ENCODE assay signal across 11 cellular contexts in genomic region chr19:2330255-2330631, GRCh38. TPM values are rescaled to one million over a fixed set of nuclear protein-coding genes. Genes with fewer than 3 reads are reported as not detected.
DNase-seq lines count a peak whose midpoint lies in the region; ATAC-seq and TF ChIP-seq lines count a peak whose summit lies in the region.
"Had no signal": no experiment of that assay in that cellular context is flagged by ENCODE, and none has a peak within 500 bp of the region (broad histone marks: within the 10 kb centered on the region; RNA-seq: fewer than 3 reads in every experiment).

No MANE protein-coding gene starts in this region.

- H3K4me3 Mint-ChIP-seq in T-helper 1 cell treated with Interleukin-12 subunit alpha and Interleukin-12 subunit beta and Interleukin-4 antibody, amounts not matched to agents 30 μg/mL and 1 μg/mL, for 36 hours: peak overlapping the region; percentile 88

- in situ Hi-C loops in gastrocnemius medialis (cut with MboI; ENCODE audit: low sequenced_read_pairs in 4 of 4): no loop called here

- no peak for ATAC-seq in gastrocnemius medialis
- ATAC-seq in HG03025 (IDR thresholded peaks at IDR 0.05; ENCODE audit: low FRiP score, unreplicated experiment): no peak
- no peak for ATAC-seq in HG03520 (IDR thresholded peaks at IDR 0.05; ENCODE audit: unreplicated experiment)

- DNase-seq in T-helper 1 cell (no peak), OCI-LY7 (ENCODE audit: low spot score) (no peak), dorsolateral prefrontal cortex (no peak), gastrocnemius medialis (no peak), MV-4-11 (lab: John Stamatoyannopoulos, UW) (no peak)
- DNase-seq: adrenal gland, NCI-H345 had no signal

- H3K27ac ChIP-seq in OCI-LY7 (ENCODE audit: low read depth, low read length, poor library complexity, severe bottlenecking): no peak overlapping the region
- H3K27ac ChIP-seq in dorsolateral prefrontal cortex: peak overlapping the region in 52 of 59 donors; percentile 66 to 94 (median 89)
- H3K27ac ChIP-seq in gastrocnemius medialis: peak overlapping the region; percentile 81 to 96 (median 91)
- H3K27ac ChIP-seq: adrenal gland, KMS-11 had no signal

- H3K9me2 ChIP-seq in OCI-LY7 (ENCODE audit: insufficient read depth, low read length): no peaks in the 10 kb centered on the region

- peaks cover 19% of the 10 kb centered on the region for H3K36me3 Mint-ChIP-seq in T-helper 1 cell treated with Interleukin-12 subunit alpha and Interleukin-12 subunit beta and Interleukin-4 antibody, amounts not matched to agents 30 μg/mL and 1 μg/mL, for 36 hours (ENCODE audit: low read depth)

- H3K9me3 ChIP-seq in OCI-LY7 (ENCODE audit: low read length): peaks cover 5% of the 10 kb centered on the region; the same call in 1 of the 2 replicates
- no peaks in the 10 kb centered on the region for H3K9me3 ChIP-seq in gastrocnemius medialis
- H3K9me3 ChIP-seq: adrenal gland had no signal

- no TSS peak for BruUV-seq in OCI-LY7 (replicated peaks; lab: Mats Ljungman, UMichigan)

- H3K4me1 ChIP-seq in OCI-LY7 (ENCODE audit: insufficient read depth, low read length, poor library complexity, severe bottlenecking) (peaks cover 71% of the 10 kb centered on the region), gastrocnemius medialis (peaks cover 58 to 60% of the 10 kb centered on the region in 2 donors)

- TF ChIP-seq CTCF in OCI-LY7 (conservative IDR thresholded peaks at IDR 0.05; ENCODE audit: low read length) (no peak), dorsolateral prefrontal cortex (IDR thresholded peaks at IDR 0.05 in 54 of 56, conservative IDR thresholded peaks at IDR 0.05 in 2 of 56; ENCODE audit: low read depth in 1 of 56, partially characterized antibody in 56 of 56) (no peak), gastrocnemius medialis (IDR thresholded peaks at IDR 0.05 in 4 of 5, conservative IDR thresholded peaks at IDR 0.05 in 1 of 5) (no peak)

- POLR2A ChIA-PET in OCI-LY7 (lab: Charles Lee): no interaction called here

- H3K36me3 ChIP-seq in OCI-LY7 (ENCODE audit: insufficient read depth, low read length) (peaks cover 39% of the 10 kb centered on the region), gastrocnemius medialis (no peaks in the 10 kb centered on the region)

- H3K79me2 ChIP-seq in OCI-LY7 (ENCODE audit: insufficient read depth, low read depth, low read length): peaks cover 79% of the 10 kb centered on the region

- peaks cover 51% of the 10 kb centered on the region for H3K4me1 Mint-ChIP-seq in T-helper 1 cell treated with Interleukin-12 subunit alpha and Interleukin-12 subunit beta and Interleukin-4 antibody, amounts not matched to agents 30 μg/mL and 1 μg/mL, for 36 hours (ENCODE audit: low read depth)

- H3K27me3 Mint-ChIP-seq in T-helper 1 cell treated with Interleukin-12 subunit alpha and Interleukin-12 subunit beta and Interleukin-4 antibody, amounts not matched to agents 30 μg/mL and 1 μg/mL, for 36 hours (ENCODE audit: low read depth): no peaks in the 10 kb centered on the region

- peak overlapping the region; percentile 46 for H3K27ac Mint-ChIP-seq in T-helper 1 cell treated with Interleukin-12 subunit alpha and Interleukin-12 subunit beta and Interleukin-4 antibody, amounts not matched to agents 30 μg/mL and 1 μg/mL, for 36 hours

- intact Hi-C loops in OCI-LY7 (cut with micrococcal nuclease; ENCODE audit: unreplicated experiment): loop anchor here (5.0 kb wide), 1 partner anchor 297 kb away; no protein-coding TSS in a partner anchor
- intact Hi-C loops in dorsolateral prefrontal cortex (cut with DNase I): loop anchor here (2.0 to 5.0 kb wide), 3 partner anchors 49 to 58 kb away; no protein-coding TSS in a partner anchor
- intact Hi-C loops in gastrocnemius medialis (cut with DNase I; ENCODE audit: low total_unique reads): loop anchor here (5.0 kb wide), 1 partner anchor 117 kb away; no protein-coding TSS in a partner anchor

- peak overlapping the region; percentile 95 for H3K4me2 ChIP-seq in OCI-LY7 (ENCODE audit: low read length)

- no peaks in the 10 kb centered on the region; the same call in 1 of the 2 replicates for H4K20me1 ChIP-seq in OCI-LY7 (ENCODE audit: insufficient read depth, low read length)

- H3K27me3 ChIP-seq in dorsolateral prefrontal cortex (no peaks in the 10 kb centered on the region), gastrocnemius medialis (no peaks in the 10 kb centered on the region)
- H3K27me3 ChIP-seq: adrenal gland had no signal

- CTCF ChIA-PET in OCI-LY7 (lab: Charles Lee; ENCODE audit: unreplicated experiment): no interaction called here

- H2AFZ ChIP-seq in OCI-LY7 (ENCODE audit: low read length): no peak overlapping the region

- TF ChIP-seq POLR2A in gastrocnemius medialis (IDR thresholded peaks at IDR 0.05): no peak

- H3K4me3 ChIP-seq in OCI-LY7 (ENCODE audit: low read depth, low read length, poor library complexity, severe bottlenecking): peak overlapping the region; percentile 6
- peak overlapping the region in 14 of 59 donors; percentile 2 to 99 (median 94) for H3K4me3 ChIP-seq in dorsolateral prefrontal cortex
- peak overlapping the region in 2 of 4 donors; percentile 32 to 84 for H3K4me3 ChIP-seq in gastrocnemius medialis

- no peaks in the 10 kb centered on the region for H3K9me3 Mint-ChIP-seq in T-helper 1 cell treated with Interleukin-12 subunit alpha and Interleukin-12 subunit beta and Interleukin-4 antibody, amounts not matched to agents 30 μg/mL and 1 μg/mL, for 36 hours

RNA-seq across cellular contexts. Expression of gene SPPL2B, which starts 1.8 kb away (rescaled TPM):
- total RNA-seq in OCI-LY7 (2014; rRNA removed; shearing (Covaris generic)): 96.9 and 106 TPM in 2 replicates
- total RNA-seq in OCI-LY7 (2022) (185 and 191 TPM in 2 replicates), dorsolateral prefrontal cortex (100 to 1,000 TPM in 7 of 120 experiments, 10 to 100 TPM in 113; 40.9 to 134 (median 70.6) TPM), gastrocnemius medialis (10 to 100 TPM; 18.1 to 27.7 (median 23.2) TPM)

RNA-seq across cellular contexts. Expression of gene LSM7, which starts 1.9 kb away (rescaled TPM):
- total RNA-seq in OCI-LY7 (2014; rRNA removed; shearing (Covaris generic)): 288 and 321 TPM in 2 replicates
- total RNA-seq in OCI-LY7 (2022) (164 and 170 TPM in 2 replicates), dorsolateral prefrontal cortex (10 to 100 TPM; 25.2 to 59.5 (median 43.2) TPM), gastrocnemius medialis (100 to 1,000 TPM in 1 of 4 donors, 10 to 100 TPM in 3; 70.0 to 109 (median 77.5) TPM)

RNA-seq across cellular contexts. Expression of gene LINGO3, which starts 22.3 kb away (rescaled TPM):
- 0.33 and 0.38 TPM in 2 replicates for total RNA-seq in OCI-LY7 (2014; rRNA removed; shearing (Covaris generic))
- total RNA-seq in OCI-LY7 (2022) (0.13 and 0.17 TPM in 2 replicates), dorsolateral prefrontal cortex (10 to 100 TPM in 1 of 120 experiments, 1 to 10 TPM in 119; 1.7 to 16.2 (median 4.4) TPM), gastrocnemius medialis (not detected)

RNA-seq across cellular contexts. Expression of gene TMPRSS9, which starts 29.8 kb away (rescaled TPM):
- total RNA-seq in OCI-LY7 (2014; rRNA removed; shearing (Covaris generic)): 0.44 TPM in 1 of 2 replicates, not detected in the other
- total RNA-seq in OCI-LY7 (2022) (0.28 TPM in 1 of 2 replicates, not detected in the other), dorsolateral prefrontal cortex (1 to 10 TPM in 1 of 120 experiments, under 1 TPM in 61, not detected in 58; 0.13 to 1.5 (median 0.29) TPM), gastrocnemius medialis (not detected)

RNA-seq across cellular contexts. Expression of gene PEAK3, which starts 48.3 kb away (rescaled TPM):
- total RNA-seq in OCI-LY7 (2014; rRNA removed; shearing (Covaris generic)): not detected in 2 replicates
- total RNA-seq in OCI-LY7 (2022): 0.18 TPM in 1 of 2 replicates, not detected in the other
- 1 to 10 TPM in 12 of 120 experiments, under 1 TPM in 101, not detected in 7; 0.16 to 1.5 (median 0.55) TPM for total RNA-seq in dorsolateral prefrontal cortex
- under 1 TPM in 1 of 4 donors, not detected in 3; 0.11 TPM for total RNA-seq in gastrocnemius medialis
